In the genomic region with DNA sequence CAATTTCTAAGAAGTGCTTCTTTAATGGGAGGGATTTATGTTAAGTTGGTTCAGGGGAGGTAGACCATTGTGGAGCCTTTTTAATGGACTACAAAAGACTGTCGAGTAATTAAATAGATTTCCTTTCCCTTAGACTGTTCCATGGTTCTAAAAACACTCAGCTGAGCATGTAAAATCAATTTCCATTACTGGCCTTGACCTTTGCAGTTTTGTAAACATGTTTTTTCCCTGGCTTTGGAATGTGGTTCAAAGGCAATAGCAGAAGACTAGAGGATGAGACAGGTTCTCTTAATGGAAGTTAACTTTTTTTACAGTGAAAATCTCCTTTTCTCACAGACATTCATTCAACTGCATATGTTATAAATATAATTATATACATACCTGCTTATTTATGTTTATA, we compare ENCODE assay signal across 30 cellular contexts.
"Had no signal": no experiment of that assay in that cellular context is flagged by ENCODE, and none has a peak within 500 bp of the region (broad histone marks: within the 10 kb centered on the region; RNA-seq: fewer than 3 reads in every experiment).

No MANE protein-coding gene starts in this region.

- H3K27ac ChIP-seq: brain microvascular endothelial cell, coronary artery, dorsolateral prefrontal cortex had no signal

- H3K4me1 Mint-ChIP-seq: activated CD4-positive, alpha-beta memory T cell treated with anti-CD3 and anti-CD28 coated beads, Interleukin-2, amount 10 ng/mL, durations not matched to agents 7 days and 5 days; activated CD4-positive, alpha-beta T cell treated with anti-CD3 and anti-CD28 coated beads, Interleukin-2, amount 10 ng/mL, durations not matched to agents 7 days and 5 days; activated naive CD4-positive, alpha-beta T cell treated with anti-CD3 and anti-CD28 coated beads, Interleukin-2, amount 10 ng/mL, durations not matched to agents 7 days and 5 days; central memory CD8-positive, alpha-beta T cell; endodermal cell had no signal

- H3K4me3 Mint-ChIP-seq: activated CD4-positive, alpha-beta memory T cell treated with anti-CD3 and anti-CD28 coated beads, Interleukin-2, amount 10 ng/mL, durations not matched to agents 7 days and 5 days; activated CD4-positive, alpha-beta T cell treated with anti-CD3 and anti-CD28 coated beads, Interleukin-2, amount 10 ng/mL, durations not matched to agents 7 days and 5 days; activated naive CD4-positive, alpha-beta T cell treated with anti-CD3 and anti-CD28 coated beads, Interleukin-2, amount 10 ng/mL, durations not matched to agents 7 days and 5 days; activated naive CD8-positive, alpha-beta T cell treated with anti-CD3 and anti-CD28 coated beads, Interleukin-2, amount 10 ng/mL, durations not matched to agents 7 days and 5 days; activated T-cell treated with anti-CD3 and anti-CD28 coated beads, Interleukin-2, amount 50 U/mL, for 24 hours; activated T-cell treated with anti-CD3 and anti-CD28 coated beads, Interleukin-2, amount 50 U/mL, for 72 hours; central memory CD8-positive, alpha-beta T cell; dendritic cell treated with granulocyte-macrophage colony-stimulating factor and Interleukin-4, amounts not matched to agents 40 ng/mL and 50 ng/mL, for 4 days; endodermal cell had no signal

- H3K27me3 Mint-ChIP-seq: dendritic cell treated with granulocyte-macrophage colony-stimulating factor and Interleukin-4, amounts not matched to agents 40 ng/mL and 50 ng/mL, for 4 days had no signal

- DNase-seq: activated CD4-positive, alpha-beta memory T cell treated with anti-CD3 and anti-CD28 coated beads, Interleukin-2, amount 10 ng/mL, durations not matched to agents 7 days and 5 days; activated CD4-positive, alpha-beta T cell treated with anti-CD3 and anti-CD28 coated beads for 1 hour; activated CD4-positive, alpha-beta T cell treated with anti-CD3 and anti-CD28 coated beads for 4 hours; activated CD4-positive, alpha-beta T cell treated with anti-CD3 and anti-CD28 coated beads, Interleukin-2, amount 10 ng/mL, durations not matched to agents 7 days and 5 days; activated CD4-positive, alpha-beta T cell treated with anti-CD3 and anti-CD28 coated beads, Interleukin-2, amount 50 U/mL, for 4 hours; activated CD4-positive, CD25-positive, alpha-beta regulatory T cell; activated CD8-positive, alpha-beta memory T cell treated with anti-CD3 and anti-CD28 coated beads, Interleukin-2, amount 50 U/mL, for 48 hours; activated gamma-delta T cell; activated naive CD4-positive, alpha-beta T cell; activated naive CD4-positive, alpha-beta T cell treated with anti-CD3 and anti-CD28 coated beads, Interleukin-2, amount 10 ng/mL, durations not matched to agents 7 days and 5 days; activated naive CD8-positive, alpha-beta T cell treated with anti-CD3 and anti-CD28 coated beads, Interleukin-2, amount 10 ng/mL, durations not matched to agents 7 days and 5 days; activated T-cell treated with anti-CD3 and anti-CD28 coated beads for 4 hours; activated T-cell treated with anti-CD3 and anti-CD28 coated beads, Interleukin-2, amount 50 U/mL, for 24 hours; activated T-cell treated with anti-CD3 and anti-CD28 coated beads, Interleukin-2, amount 50 U/mL, for 72 hours; anterior cingulate cortex; brain microvascular endothelial cell; dorsolateral prefrontal cortex; effector memory CD4-positive, alpha-beta T cell; endodermal cell; foreskin fibroblast; head of caudate nucleus; hippocampal formation had no signal

- H3K36me3 Mint-ChIP-seq: activated naive CD4-positive, alpha-beta T cell treated with anti-CD3 and anti-CD28 coated beads, Interleukin-2, amount 10 ng/mL, durations not matched to agents 7 days and 5 days; activated naive CD8-positive, alpha-beta T cell treated with anti-CD3 and anti-CD28 coated beads, Interleukin-2, amount 10 ng/mL, durations not matched to agents 7 days and 5 days had no signal

- ATAC-seq: activated naive CD4-positive, alpha-beta T cell treated with anti-CD3 and anti-CD28 coated beads, Interleukin-2, amount 50 U/mL, for 72 hours; activated T-cell treated with anti-CD3 and anti-CD28 coated beads, Interleukin-2, amount 50 U/mL, for 72 hours; esophagus mucosa had no signal

- H3K27me3 ChIP-seq: brain microvascular endothelial cell, dorsolateral prefrontal cortex had no signal

- FAIRE-seq: astrocyte, bronchial epithelial cell, frontal cortex had no signal

- H3K36me3 ChIP-seq: brain microvascular endothelial cell had no signal

- H3K27ac Mint-ChIP-seq: activated CD4-positive, alpha-beta memory T cell treated with anti-CD3 and anti-CD28 coated beads, Interleukin-2, amount 10 ng/mL, durations not matched to agents 7 days and 5 days; activated CD4-positive, alpha-beta T cell treated with anti-CD3 and anti-CD28 coated beads, Interleukin-2, amount 10 ng/mL, durations not matched to agents 7 days and 5 days; activated naive CD4-positive, alpha-beta T cell treated with anti-CD3 and anti-CD28 coated beads, Interleukin-2, amount 10 ng/mL, durations not matched to agents 7 days and 5 days; activated naive CD4-positive, alpha-beta T cell treated with anti-CD3 and anti-CD28 coated beads, Interleukin-2, amount 50 U/mL, for 72 hours; activated naive CD8-positive, alpha-beta T cell treated with anti-CD3 and anti-CD28 coated beads, Interleukin-2, amount 10 ng/mL, durations not matched to agents 7 days and 5 days; activated T-cell treated with anti-CD3 and anti-CD28 coated beads, Interleukin-2, amount 50 U/mL, for 24 hours; activated T-cell treated with anti-CD3 and anti-CD28 coated beads, Interleukin-2, amount 50 U/mL, for 72 hours; dendritic cell treated with granulocyte-macrophage colony-stimulating factor and Interleukin-4, amounts not matched to agents 40 ng/mL and 50 ng/mL, for 4 days; endodermal cell had no signal

- H3K4me3 ChIP-seq: coronary artery, dorsolateral prefrontal cortex had no signal
